In the genomic region with DNA sequence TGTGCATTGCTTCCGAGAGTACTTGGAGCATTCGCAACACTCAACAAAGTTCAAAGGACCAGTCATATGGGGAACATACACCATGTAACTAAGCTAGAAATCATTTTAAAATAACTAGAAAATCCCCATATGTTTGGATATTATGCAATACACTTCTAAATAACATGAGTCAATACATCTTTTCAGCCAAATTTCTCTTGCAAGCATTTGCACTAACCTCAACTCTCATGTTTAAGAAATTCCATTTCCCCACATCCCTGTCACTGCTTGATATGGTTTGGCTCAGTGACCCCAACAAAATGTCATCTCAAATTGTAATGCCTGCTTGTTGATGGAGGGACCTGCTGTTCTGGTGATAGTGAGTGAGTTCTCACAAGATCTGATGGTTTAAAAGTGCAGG, we compare ENCODE assay signal across 21 cellular contexts.
DNase-seq lines count a peak whose midpoint lies in the region; ATAC-seq and TF ChIP-seq lines count a peak whose summit lies in the region.
"Had no signal": no experiment of that assay in that cellular context is flagged by ENCODE, and none has a peak within 500 bp of the region (broad histone marks: within the 10 kb centered on the region; RNA-seq: fewer than 3 reads in every experiment).

No MANE protein-coding gene starts in this region.

- TF ChIP-seq POLR2A in IMR-90 (IDR thresholded peaks at IDR 0.05; ENCODE audit: low read depth, low read length): no peak

- H3K27me3 ChIP-seq in IMR-90 (ENCODE audit: control insufficient read depth, insufficient read depth, low read length): no peaks in the 10 kb centered on the region; the same call in 1 of the 2 replicates
- no peaks in the 10 kb centered on the region for H3K27me3 ChIP-seq in neural progenitor cell
- H3K27me3 ChIP-seq: right atrium auricular region, testis had no signal

- dilution Hi-C loops in IMR-90 (cut with HindIII; ENCODE audit: low sequenced_read_pairs, unreplicated experiment): no loop called here

- no peak overlapping the region for H4K8ac ChIP-seq in IMR-90 (ENCODE audit: low read depth in 2 of 2, low read length in 2 of 2)

- H3K4me3 Mint-ChIP-seq in neural progenitor cell: no peak overlapping the region
- H3K4me3 Mint-ChIP-seq: activated CD4-positive, alpha-beta memory T cell treated with anti-CD3 and anti-CD28 coated beads, Interleukin-2, amount 10 ng/mL, durations not matched to agents 7 days and 5 days; B cell had no signal

- no peaks in the 10 kb centered on the region for H3F3A ChIP-seq in neural progenitor cell (ENCODE audit: low read depth)

- no peak overlapping the region for H3K23ac ChIP-seq in IMR-90 (ENCODE audit: low read depth, low read length)

- H3K27me3 Mint-ChIP-seq in neural progenitor cell (ENCODE audit: insufficient read depth, low read depth): peaks cover 5% of the 10 kb centered on the region

- H3K4me1 ChIP-seq in IMR-90 (ENCODE audit: control insufficient read depth, insufficient read depth, low read length): no peaks in the 10 kb centered on the region; the same call in 1 of the 2 replicates
- no peaks in the 10 kb centered on the region for H3K4me1 ChIP-seq in neural progenitor cell
- H3K4me1 ChIP-seq: HAP-1, right atrium auricular region, testis had no signal

- no peak overlapping the region for H2BK120ac ChIP-seq in IMR-90 (ENCODE audit: low read depth, low read length)

- peaks cover 31% of the 10 kb centered on the region for H3K9me3 Mint-ChIP-seq in neural progenitor cell

- no peak for TF ChIP-seq CTCF in AG10803 (conservative IDR thresholded peaks at IDR 0.05; ENCODE audit: low read length)
- no peak for TF ChIP-seq CTCF in IMR-90 (conservative IDR thresholded peaks at IDR 0.05; ENCODE audit: low read depth, low read length)
- no peak for TF ChIP-seq CTCF in cardiac fibroblast (IDR thresholded peaks at IDR 0.05; ENCODE audit: low read depth, low read length)
- TF ChIP-seq CTCF in neural progenitor cell (IDR thresholded peaks at IDR 0.05): no peak

- H4K20me1 ChIP-seq in IMR-90 (ENCODE audit: insufficient read depth, low read length): no peaks in the 10 kb centered on the region
- H4K20me1 ChIP-seq in neural progenitor cell (ENCODE audit: low read depth): no peaks in the 10 kb centered on the region

- no peak overlapping the region for H2AFZ ChIP-seq in IMR-90 (replicated peaks; ENCODE audit: low read length, poor library complexity)
- no peak overlapping the region for H2AFZ ChIP-seq in neural progenitor cell (replicated peaks)

- H3K4me3 ChIP-seq in AG10803 (ENCODE audit: low read length) (no peak overlapping the region), IMR-90 (ENCODE audit: insufficient read depth, low read depth, low read length) (no peak overlapping the region), cardiac fibroblast (replicated peaks in 1 of 2; ENCODE audit: low read depth in 2 of 2, low read length in 2 of 2) (no peak overlapping the region), neural progenitor cell (no peak overlapping the region)
- H3K4me3 ChIP-seq: HAP-1, right atrium auricular region, testis had no signal

- H3K9ac ChIP-seq in IMR-90 (ENCODE audit: low read depth, low read length): no peak overlapping the region
- no peak overlapping the region for H3K9ac ChIP-seq in neural progenitor cell
- H3K9ac ChIP-seq: KMS-11, SK-N-SH had no signal

- no peaks in the 10 kb centered on the region for H3K79me1 ChIP-seq in IMR-90 (ENCODE audit: low read depth in 1 of 2, low read length in 2 of 2)

- no peak overlapping the region for H3K56ac ChIP-seq in IMR-90 (ENCODE audit: extremely low read depth, insufficient read depth, low read length)

- H3K14ac ChIP-seq in IMR-90 (replicated peaks; ENCODE audit: low read depth, low read length): no peak overlapping the region

- no peak overlapping the region for H3K4ac ChIP-seq in IMR-90 (ENCODE audit: low read depth, low read length)

- H2BK15ac ChIP-seq in IMR-90 (ENCODE audit: low read depth, low read length): no peak overlapping the region

- H3K4me2 ChIP-seq in IMR-90 (ENCODE audit: low read depth, low read length) (peak overlapping the region; percentile 37; the same call in 1 of the 2 replicates), neural progenitor cell (no peak overlapping the region)
- H3K4me2 ChIP-seq: KMS-11, SK-N-SH had no signal

- H3K36me3 Mint-ChIP-seq in neural progenitor cell: no peaks in the 10 kb centered on the region

- no peak overlapping the region for H3K18ac ChIP-seq in IMR-90 (ENCODE audit: low read depth, low read length)

- intact Hi-C loops in IMR-90 (cut with micrococcal nuclease): no loop called here

- H3K9me3 ChIP-seq in IMR-90 (ENCODE audit: control insufficient read depth, insufficient read depth, low read length): peaks cover 3% of the 10 kb centered on the region
- peaks cover 6% of the 10 kb centered on the region for H3K9me3 ChIP-seq in neural progenitor cell (ENCODE audit: low read depth)
- H3K9me3 ChIP-seq: HAP-1, SK-N-SH, testis had no signal

- H3K79me2 ChIP-seq in neural progenitor cell (ENCODE audit: low read depth): no peaks in the 10 kb centered on the region

- no peak overlapping the region for H2AK9ac ChIP-seq in IMR-90 (replicated peaks; ENCODE audit: low read depth, low read length, poor library complexity)

- no peak overlapping the region for H3K27ac Mint-ChIP-seq in neural progenitor cell
- H3K27ac Mint-ChIP-seq: activated CD4-positive, alpha-beta memory T cell treated with anti-CD3 and anti-CD28 coated beads, Interleukin-2, amount 10 ng/mL, durations not matched to agents 7 days and 5 days; B cell had no signal

- TF ChIP-seq RAD21 in IMR-90 (IDR thresholded peaks at IDR 0.05; ENCODE audit: low read length): no peak

- no peak overlapping the region for H4K91ac ChIP-seq in IMR-90 (ENCODE audit: insufficient read depth, low read depth, low read length)

- peak overlapping the region; percentile 21; the same call in 1 of the 2 replicates for H3K27ac ChIP-seq in IMR-90 (ENCODE audit: insufficient read depth, low read length)
- no peak overlapping the region for H3K27ac ChIP-seq in neural progenitor cell
- H3K27ac ChIP-seq: KMS-11, right atrium auricular region, testis had no signal

- no peak overlapping the region for H2BK5ac ChIP-seq in IMR-90 (ENCODE audit: low read depth, low read length, poor library complexity, severe bottlenecking)

- H3K36me3 ChIP-seq in IMR-90 (ENCODE audit: control insufficient read depth, insufficient read depth, low read length) (no peaks in the 10 kb centered on the region), neural progenitor cell (no peaks in the 10 kb centered on the region)
- H3K36me3 ChIP-seq: HAP-1, right atrium auricular region had no signal

- H4K5ac ChIP-seq in IMR-90 (ENCODE audit: low read depth, low read length): no peak overlapping the region

- H2AK5ac ChIP-seq in IMR-90 (ENCODE audit: low read depth, low read length): no peak overlapping the region

- POLR2A ChIA-PET in IMR-90 (lab: Charles Lee; ENCODE audit: unreplicated experiment): no interaction called here

- in situ Hi-C loops in IMR-90 (cut with MboI; ENCODE audit: low sequenced_read_pairs): no loop called here

- no peaks in the 10 kb centered on the region for H3K4me1 Mint-ChIP-seq in neural progenitor cell
- H3K4me1 Mint-ChIP-seq: B cell had no signal

- H3K9me1 ChIP-seq in IMR-90 (ENCODE audit: insufficient read depth, low read length): no peaks in the 10 kb centered on the region

- CTCF ChIA-PET in IMR-90 (lab: Yijun Ruan, JAX): no interaction called here

- DNase-seq in AG10803 (ENCODE audit: low read depth) (peak; percentile 89), IMR-90 (peak; percentile 55), cardiac fibroblast (ENCODE audit: low read depth in 2 of 2) (peak; percentile 59 to 78), glomerular visceral epithelial cell (ENCODE audit: extremely low spot score) (peak; percentile 26), SW 1271 (lab: John Stamatoyannopoulos, UW) (no peak), neural progenitor cell (ENCODE audit: low spot score) (no peak)
- DNase-seq: activated CD4-positive, alpha-beta memory T cell treated with anti-CD3 and anti-CD28 coated beads, Interleukin-2, amount 10 ng/mL, durations not matched to agents 7 days and 5 days; activated naive CD4-positive, alpha-beta T cell; aorta; DMS79 treated with DMSO at 0.1 percent for 48 hours; NCI-H1105; NCI-H2081 treated with DMSO at 0.1 percent for 48 hours; NCI-H510A; SK-N-SH; stimulated activated CD4-positive, alpha-beta T cell treated with anti-CD3 and anti-CD28 coated beads, Interleukin-15, amount 100 ng/mL, for 24 hours; testis had no signal

- ATAC-seq in IMR-90 (ENCODE audit: low read depth) (peak; percentile 77), HG03045 (IDR thresholded peaks at IDR 0.05; ENCODE audit: unreplicated experiment) (no peak)

- BruUV-seq in IMR-90 (replicated peaks; lab: Mats Ljungman, UMichigan): no TSS peak

- no CpG with 5 or more reads among the region's 2 CpGs for WGBS in IMR-90 (ENCODE audit: extremely low coverage in 2 of 2, insufficient read length in 1 of 2), 2 experiments

- no peak overlapping the region for H2BK20ac ChIP-seq in IMR-90 (ENCODE audit: low read depth, low read length)

TF ChIP-seq in IMR-90, 13 proteins besides CTCF, POLR2A, EP300 and RAD21:
- no peak for TF ChIP-seq CHD1 (IDR thresholded peaks at IDR 0.05; ENCODE audit: low read depth, low read length)
- TF ChIP-seq, protein P1, sequence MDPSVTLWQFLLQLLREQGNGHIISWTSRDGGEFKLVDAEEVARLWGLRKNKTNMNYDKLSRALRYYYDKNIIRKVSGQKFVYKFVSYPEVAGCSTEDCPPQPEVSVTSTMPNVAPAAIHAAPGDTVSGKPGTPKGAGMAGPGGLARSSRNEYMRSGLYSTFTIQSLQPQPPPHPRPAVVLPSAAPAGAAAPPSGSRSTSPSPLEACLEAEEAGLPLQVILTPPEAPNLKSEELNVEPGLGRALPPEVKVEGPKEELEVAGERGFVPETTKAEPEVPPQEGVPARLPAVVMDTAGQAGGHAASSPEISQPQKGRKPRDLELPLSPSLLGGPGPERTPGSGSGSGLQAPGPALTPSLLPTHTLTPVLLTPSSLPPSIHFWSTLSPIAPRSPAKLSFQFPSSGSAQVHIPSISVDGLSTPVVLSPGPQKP (IDR thresholded peaks at IDR 0.05; ENCODE audit: borderline replicate concordance, low read depth, low read length): no peak
- TF ChIP-seq CEBPB (IDR thresholded peaks at IDR 0.05; ENCODE audit: low read depth, low read length): peak; percentile 71
- no peak for TF ChIP-seq RFX5 (IDR thresholded peaks at IDR 0.05; ENCODE audit: low read depth, low read length)

Comparison
In these comparisons a context has a peak if more than half of its experiments do, and no peak if none do; other contexts are left out.
1. DNase-seq: peak in AG10803 (single experiment), IMR-90 (single experiment), cardiac fibroblast (2 of 2) and glomerular visceral epithelial cell (single experiment); none in SW 1271 (0 of 2) and neural progenitor cell (single experiment).